Comparison of ENCODE assay signal across 16 cellular contexts in the genomic region with DNA sequence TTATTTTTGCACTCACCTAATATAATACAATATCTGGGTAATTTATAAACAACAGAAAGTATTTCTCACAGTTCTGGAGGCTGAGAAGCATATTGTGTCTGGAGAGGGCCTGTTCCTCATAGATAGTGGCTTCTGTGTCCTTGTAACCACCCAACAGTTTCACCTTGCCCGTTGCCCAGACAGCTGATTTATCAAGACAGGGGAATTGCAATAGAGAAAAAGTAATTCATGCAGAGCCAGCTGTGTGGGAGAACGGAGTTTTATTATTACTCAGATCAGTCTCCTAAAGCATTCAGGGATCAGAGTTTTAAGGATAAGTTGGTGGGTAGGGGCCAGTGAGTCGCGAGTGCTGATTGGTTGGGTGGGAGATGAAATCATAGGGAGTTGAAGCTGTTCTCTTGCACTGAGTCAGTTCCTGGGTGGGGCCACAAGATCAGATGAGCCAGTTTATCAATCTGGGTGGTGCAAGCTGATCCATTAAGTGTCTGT. TPM values are rescaled to one million over a fixed set of nuclear protein-coding genes. Genes with fewer than 3 reads are reported as not detected.
A peak's percentile ranks its signal among the peaks of the same experiment; 100 is the strongest.
DNase-seq lines count a peak whose midpoint lies in the region; ATAC-seq lines count a peak whose summit lies in the region.
"Had no signal": no experiment of that assay in that cellular context is flagged by ENCODE, and none has a peak within 500 bp of the region (broad histone marks: within the 10 kb centered on the region; RNA-seq: fewer than 3 reads in every experiment).

No MANE protein-coding gene starts in this region.

- no peak overlapping the region for H3K27ac ChIP-seq in mesendoderm (ENCODE audit: low read depth, low read length)

- no peak overlapping the region for H3K4me2 ChIP-seq in mesendoderm (ENCODE audit: low read length)

- H3K4me3 Mint-ChIP-seq in activated T-cell treated with anti-CD3 and anti-CD28 coated beads, Interleukin-2, amount 50 U/mL, for 72 hours, result no peak overlapping the region
- H3K4me3 Mint-ChIP-seq: activated B cell treated with CpG ODN at 0.5 μM for 24 hours; CD8-positive, alpha-beta memory T cell; effector memory CD8-positive, alpha-beta T cell; naive B cell had no signal

- WGBS in mesendoderm (ENCODE audit: extremely low coverage, insufficient coverage, low lambda C conversion rate), result no CpG with 5 or more reads among the region's 4 CpGs

- H3K79me1 ChIP-seq in mesendoderm (ENCODE audit: low read length), result no peaks in the 10 kb centered on the region

- DNase-seq in Daoy (ENCODE audit: low read depth) (peak; percentile 46), HUDEP-2 (lab: John Stamatoyannopoulos, UW; ENCODE audit: unreplicated experiment in 76 of 76) (peak in 70 of 76 experiments; percentile 11 to 88 (median 60)), fibroblast of the conjunctiva (ENCODE audit: low read depth) (peak; percentile 37), mesendoderm (no peak)
- DNase-seq in activated T-cell treated with anti-CD3 and anti-CD28 coated beads, Interleukin-2, amount 50 U/mL, for 72 hours, result peak; percentile 22 to 26
- no peak for DNase-seq in activated CD8-positive, alpha-beta memory T cell treated with anti-CD3 and anti-CD28 coated beads, Interleukin-2, amount 50 U/mL, for 48 hours
- DNase-seq: activated B cell treated with CpG ODN at 0.5 μM for 24 hours; amniotic stem cell; CD8-positive, alpha-beta memory T cell; effector memory CD8-positive, alpha-beta T cell; naive B cell; NCI-H2227 treated with DMSO at 0.1 percent for 48 hours; SHP77 treated with DMSO at 0.1 percent for 48 hours had no signal

- H2AK5ac ChIP-seq in mesendoderm (ENCODE audit: low read length), result no peak overlapping the region

- H3K9ac ChIP-seq in mesendoderm (ENCODE audit: low read length), result no peak overlapping the region

- H3K27ac Mint-ChIP-seq in activated T-cell treated with anti-CD3 and anti-CD28 coated beads, Interleukin-2, amount 50 U/mL, for 72 hours, result no peak overlapping the region
- H3K27ac Mint-ChIP-seq: activated B cell treated with CpG ODN at 0.5 μM for 24 hours; effector memory CD8-positive, alpha-beta T cell; naive B cell had no signal

- H2BK5ac ChIP-seq in mesendoderm (ENCODE audit: low read length), result no peak overlapping the region

- no peaks in the 10 kb centered on the region for H3K4me1 ChIP-seq in mesendoderm (ENCODE audit: control insufficient read depth, low read depth, low read length)

- no peak overlapping the region for H3K4ac ChIP-seq in mesendoderm (ENCODE audit: low read depth, low read length)

- no peak overlapping the region for H3K4me3 ChIP-seq in mesendoderm (ENCODE audit: low read length)
- H3K4me3 ChIP-seq: skin epidermis had no signal

- H3K27me3 Mint-ChIP-seq in activated T-cell treated with anti-CD3 and anti-CD28 coated beads, Interleukin-2, amount 50 U/mL, for 72 hours (ENCODE audit: low read depth), result no peaks in the 10 kb centered on the region
- H3K27me3 Mint-ChIP-seq: activated B cell treated with CpG ODN at 0.5 μM for 24 hours; effector memory CD8-positive, alpha-beta T cell had no signal

- H3K56ac ChIP-seq in mesendoderm (ENCODE audit: low read length), result no peak overlapping the region

- no peaks in the 10 kb centered on the region for H3K79me2 ChIP-seq in mesendoderm (ENCODE audit: control insufficient read depth, insufficient read depth, low read length)

- H3K4me1 Mint-ChIP-seq in activated T-cell treated with anti-CD3 and anti-CD28 coated beads, Interleukin-2, amount 50 U/mL, for 72 hours (ENCODE audit: low read depth), result peaks cover 39% of the 10 kb centered on the region

- no peak overlapping the region for H2BK15ac ChIP-seq in mesendoderm (replicated peaks; ENCODE audit: low read depth)

- no peaks in the 10 kb centered on the region for H3K36me3 ChIP-seq in mesendoderm (ENCODE audit: control insufficient read depth, insufficient read depth, low read length)

- H4K8ac ChIP-seq in mesendoderm (ENCODE audit: low read depth, low read length), result no peak overlapping the region

- ATAC-seq in activated T-cell treated with anti-CD3 and anti-CD28 coated beads, Interleukin-2, amount 50 U/mL, for 72 hours (replicated peaks in 1 of 2), result peak; percentile 25 to 48
- ATAC-seq in HG02759 (IDR thresholded peaks at IDR 0.05; ENCODE audit: unreplicated experiment) (no peak), GM18520 (IDR thresholded peaks at IDR 0.05; ENCODE audit: unreplicated experiment) (no peak)
- ATAC-seq: effector memory CD8-positive, alpha-beta T cell had no signal

- peaks cover 0 to 6% of the 10 kb centered on the region in 2 donors for H3K36me3 Mint-ChIP-seq in activated T-cell treated with anti-CD3 and anti-CD28 coated beads, Interleukin-2, amount 50 U/mL, for 72 hours (ENCODE audit: insufficient read depth in 2 of 2)
- H3K36me3 Mint-ChIP-seq: CD8-positive, alpha-beta memory T cell; naive B cell had no signal

- H3K18ac ChIP-seq in mesendoderm (ENCODE audit: low read length), result no peak overlapping the region

- no peak overlapping the region for H2BK120ac ChIP-seq in mesendoderm (ENCODE audit: low read depth, low read length)

- H3K23ac ChIP-seq in mesendoderm (ENCODE audit: low read length), result no peak overlapping the region

- peaks cover 1 to 3% of the 10 kb centered on the region in 2 donors for H3K9me3 Mint-ChIP-seq in activated T-cell treated with anti-CD3 and anti-CD28 coated beads, Interleukin-2, amount 50 U/mL, for 72 hours
- H3K9me3 Mint-ChIP-seq: CD8-positive, alpha-beta memory T cell; effector memory CD8-positive, alpha-beta T cell had no signal

- H3K27me3 ChIP-seq in mesendoderm (ENCODE audit: insufficient read depth, low read length, poor library complexity), result no peaks in the 10 kb centered on the region

- H4K5ac ChIP-seq in mesendoderm (ENCODE audit: low read length), result no peak overlapping the region

RNA-seq across cellular contexts. Expression of gene C15orf39, which starts 34.0 kb away (rescaled TPM):
- 3.1 and 5.7 TPM in 2 replicates for total RNA-seq in Daoy (2014; rRNA removed; shearing (Covaris generic))
- 10 to 100 TPM; 16.5 to 22.0 TPM for total RNA-seq in activated T-cell treated with anti-CD3 and anti-CD28 coated beads, Interleukin-2, amount 50 U/mL, for 72 hours
- 8.7 TPM for polyA plus RNA-seq in mesendoderm (2013, experiment 1 of 2)
- polyA plus RNA-seq in mesendoderm (2013, experiment 2 of 2), result 9.6 TPM

Comparison
In these comparisons a context has a peak if more than half of its experiments do, and no peak if none do; other contexts are left out.
1. DNase-seq: peak in Daoy (single experiment), HUDEP-2 (70 of 76), activated T-cell treated with anti-CD3 and anti-CD28 coated beads, Interleukin-2, amount 50 U/mL, for 72 hours (2 of 2) and fibroblast of the conjunctiva (single experiment); none in mesendoderm (single experiment) and activated CD8-positive, alpha-beta memory T cell treated with anti-CD3 and anti-CD28 coated beads, Interleukin-2, amount 50 U/mL, for 48 hours (single experiment).
2. ATAC-seq: peak in activated T-cell treated with anti-CD3 and anti-CD28 coated beads, Interleukin-2, amount 50 U/mL, for 72 hours (2 of 2); none in HG02759 (single experiment) and GM18520 (single experiment).